33 cellular contexts compared by ENCODE assay signal in the genomic region with DNA sequence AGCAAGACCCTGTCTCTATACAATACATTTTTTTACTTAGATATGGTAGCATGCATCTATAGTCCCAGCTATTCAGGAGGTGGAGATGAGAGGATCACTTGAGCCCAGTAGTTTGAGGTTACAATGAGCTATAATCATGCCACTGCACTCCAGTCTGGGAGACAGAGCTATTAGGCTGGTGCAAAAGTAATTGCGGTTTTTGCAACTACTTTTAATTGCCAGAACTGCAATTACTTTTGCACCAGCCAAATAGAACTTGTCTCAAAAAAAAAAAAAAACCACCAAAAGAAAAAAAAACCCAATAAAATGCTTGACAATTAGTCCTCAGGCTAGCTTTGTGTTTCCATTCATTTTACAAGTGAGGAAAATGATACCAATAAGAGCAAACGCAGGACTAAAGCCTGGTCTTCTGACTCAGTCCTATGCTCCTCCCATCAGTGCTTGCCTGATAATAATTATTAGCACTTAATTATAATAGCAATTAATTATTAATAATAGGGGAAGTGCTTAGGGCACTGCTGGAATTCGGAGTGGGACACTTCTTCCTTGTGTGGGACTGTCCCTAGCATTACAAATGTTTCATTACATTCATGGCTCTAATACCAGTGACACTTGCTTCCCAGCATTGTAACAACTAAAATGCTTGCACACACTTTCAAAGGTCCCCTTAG.
"Had no signal": no experiment of that assay in that cellular context is flagged by ENCODE, and none has a peak within 500 bp of the region (broad histone marks: within the 10 kb centered on the region; RNA-seq: fewer than 3 reads in every experiment).

No MANE protein-coding gene starts in this region.

- H3K4me3 ChIP-seq: adrenal gland, ascending aorta, body of pancreas, breast epithelium, cardiac muscle cell had no signal

- DNase-seq: activated effector memory CD4-positive, alpha-beta T cell treated with anti-CD3 and anti-CD28 coated beads, Interleukin-2, amount 50 U/mL, for 16 hours; activated effector memory CD4-positive, alpha-beta T cell treated with Interleukin-2 at 50 U/mL for 16 hours; activated gamma-delta T cell; activated gamma-delta T cell treated with Interleukin-2 at 50 U/mL for 16 hours; activated naive CD4-positive, alpha-beta T cell; activated naive CD4-positive, alpha-beta T cell treated with anti-CD3 and anti-CD28 coated beads for 36 hours; activated naive CD4-positive, alpha-beta T cell treated with anti-CD3 and anti-CD28 coated beads, Interleukin-2, amount 10 ng/mL, durations not matched to agents 7 days and 5 days; activated naive CD4-positive, alpha-beta T cell treated with anti-CD3 and anti-CD28 coated beads, Interleukin-2, amount 50 U/mL, for 16 hours; activated naive CD4-positive, alpha-beta T cell treated with Interleukin-2 at 50 U/mL for 16 hours; activated naive CD8-positive, alpha-beta T cell treated with anti-CD3 and anti-CD28 coated beads for 36 hours; activated naive CD8-positive, alpha-beta T cell treated with anti-CD3 and anti-CD28 coated beads, Interleukin-2, amount 10 ng/mL, durations not matched to agents 7 days and 5 days; activated naive CD8-positive, alpha-beta T cell treated with anti-CD3 and anti-CD28 coated beads, Interleukin-2, amount 50 U/mL, for 24 hours; activated T-cell treated with anti-CD3 and anti-CD28 coated beads, Interleukin-2, amount 50 U/mL, for 4 hours; activated T-cell treated with anti-CD3 and anti-CD28 coated beads, Interleukin-2, amount 50 U/mL, for 48 hours; activated T-cell treated with anti-CD3 and anti-CD28 coated beads, Interleukin-2, amount 50 U/mL, for 72 hours; adrenal gland; amniotic stem cell; amygdala; anterior cingulate cortex; aorta; body of pancreas; brain microvascular endothelial cell; caudate nucleus; central memory CD4-positive, alpha-beta T cell; cerebellar nuclear complex had no signal

- H3K27me3 ChIP-seq: adrenal gland, ascending aorta, body of pancreas, brain microvascular endothelial cell, breast epithelium, cardiac muscle cell had no signal

- H3K27ac ChIP-seq: adrenal gland, ascending aorta, body of pancreas, brain microvascular endothelial cell, breast epithelium, cardiac muscle cell had no signal

- H3K36me3 ChIP-seq: adrenal gland, ascending aorta, brain microvascular endothelial cell, breast epithelium, cardiac muscle cell had no signal

- H3K4me1 ChIP-seq: adrenal gland, ascending aorta, body of pancreas, breast epithelium had no signal

- H3K9me3 ChIP-seq: adrenal gland, ascending aorta, body of pancreas, breast epithelium had no signal

- FAIRE-seq: astrocyte, bronchial epithelial cell, colon had no signal

- ATAC-seq: activated naive CD4-positive, alpha-beta T cell treated with anti-CD3 and anti-CD28 coated beads, Interleukin-2, amount 50 U/mL, for 72 hours; activated naive CD8-positive, alpha-beta T cell treated with anti-CD3 and anti-CD28 coated beads, Interleukin-2, amount 50 U/mL, for 24 hours; activated T-cell treated with anti-CD3 and anti-CD28 coated beads, Interleukin-2, amount 50 U/mL, for 4 hours; activated T-cell treated with anti-CD3 and anti-CD28 coated beads, Interleukin-2, amount 50 U/mL, for 72 hours; activated T-helper 17 cell treated with anti-CD3 and anti-CD28 coated beads, Interleukin-2, amount 50 U/mL, for 72 hours; body of pancreas had no signal
